ENCODE assay signal across 8 cellular contexts in the genomic region with DNA sequence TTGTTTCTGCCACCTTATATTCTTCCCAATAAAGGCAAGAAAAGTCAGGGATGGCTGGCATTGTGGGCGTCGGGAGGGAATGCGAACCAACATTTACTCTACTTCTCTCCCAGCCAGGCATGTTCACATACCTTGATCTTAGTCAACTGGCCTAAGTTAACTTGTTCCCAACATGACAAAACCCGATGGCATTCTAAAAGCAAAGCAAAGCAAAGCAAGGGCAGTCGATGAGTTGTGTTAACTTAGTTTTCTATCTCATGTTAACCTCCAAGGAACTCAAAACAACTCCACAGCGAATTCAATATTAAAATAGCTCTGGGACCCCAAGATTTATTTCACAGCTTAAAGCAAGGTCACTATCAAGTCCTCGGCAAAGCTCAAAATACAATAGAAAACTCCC. TPM values are rescaled to one million over a fixed set of nuclear protein-coding genes. Genes with fewer than 3 reads are reported as not detected.
DNase-seq lines count a peak whose midpoint lies in the region; ATAC-seq and TF ChIP-seq lines count a peak whose summit lies in the region.

No MANE protein-coding gene starts in this region.

- no peaks in the 10 kb centered on the region for H3K9me3 Mint-ChIP-seq in nephron

- peak overlapping the region; percentile 95 to 96 (median 95) for H3K4me3 Mint-ChIP-seq in nephron

- H3K36me3 ChIP-seq in BLaER1 treated with 17β-estradiol and CSF1 and Interleukin-3, amounts not matched to agents 10 nM and 100 nM: peaks cover 4 to 36% (median 20%) of the 10 kb centered on the region in 11 experiments; a peak in 16 of 22 replicates
- no peaks in the 10 kb centered on the region for H3K36me3 ChIP-seq in mucosa of descending colon (ENCODE audit: low read depth)

- peaks cover 57 to 87% (median 76%) of the 10 kb centered on the region in 11 experiments; a peak in 21 of 22 replicates for H4K20me1 ChIP-seq in BLaER1 treated with 17β-estradiol and CSF1 and Interleukin-3, amounts not matched to agents 10 nM and 100 nM

- H3K9me3 ChIP-seq in BLaER1 treated with 17β-estradiol and CSF1 and Interleukin-3, amounts not matched to agents 10 nM and 100 nM (replicated peaks in 1 of 11): peaks cover 0 to 5% (median 0%) of the 10 kb centered on the region in 11 experiments; a peak in 3 of 22 replicates
- H3K9me3 ChIP-seq in mucosa of descending colon: no peaks in the 10 kb centered on the region

- ATAC-seq in mucosa of descending colon (no peak), GM19023 (IDR thresholded peaks at IDR 0.05; ENCODE audit: unreplicated experiment) (no peak)

- peak overlapping the region; percentile 87 to 99 (median 94) for H3K4me3 ChIP-seq in BLaER1 treated with 17β-estradiol and CSF1 and Interleukin-3, amounts not matched to agents 10 nM and 100 nM
- H3K4me3 ChIP-seq in LNCaP clone FGC (ENCODE audit: low read depth, low read length) (peak overlapping the region; percentile 90), coronary artery (peak overlapping the region; percentile 98), mucosa of descending colon (no peak overlapping the region)

- peak overlapping the region; percentile 88 to 95 (median 93) for H3K9ac ChIP-seq in BLaER1 treated with 17β-estradiol and CSF1 and Interleukin-3, amounts not matched to agents 10 nM and 100 nM

- TF ChIP-seq CTCF in LNCaP clone FGC (IDR thresholded peaks at IDR 0.05; ENCODE audit: control insufficient read depth, extremely low read depth, insufficient read depth) (no peak), coronary artery (IDR thresholded peaks at IDR 0.05) (no peak), nephron (IDR thresholded peaks at IDR 0.05; ENCODE audit: unreplicated experiment in 3 of 3) (no peak), mucosa of descending colon (IDR thresholded peaks at IDR 0.05) (no peak)

- peak overlapping the region; percentile 80 to 99 (median 93) for H3K4me2 ChIP-seq in BLaER1 treated with 17β-estradiol and CSF1 and Interleukin-3, amounts not matched to agents 10 nM and 100 nM

- intact Hi-C loops in mucosa of descending colon (cut with DNase I, micrococcal nuclease): no loop called here

- H3K27me3 ChIP-seq in BLaER1 treated with 17β-estradiol and CSF1 and Interleukin-3, amounts not matched to agents 10 nM and 100 nM: peaks cover 0 to 23% (median 17%) of the 10 kb centered on the region in 11 experiments; a peak in 15 of 22 replicates

- H3K27me3 Mint-ChIP-seq in nephron (ENCODE audit: low read depth): no peaks in the 10 kb centered on the region

- H3K4me1 ChIP-seq in BLaER1 treated with 17β-estradiol and CSF1 and Interleukin-3, amounts not matched to agents 10 nM and 100 nM: peaks cover 38 to 59% (median 46%) of the 10 kb centered on the region in 10 experiments
- peaks cover 14% of the 10 kb centered on the region for H3K4me1 ChIP-seq in mucosa of descending colon (ENCODE audit: low read depth)

- H3K36me3 Mint-ChIP-seq in nephron (ENCODE audit: low read depth): peaks cover 15% of the 10 kb centered on the region

- peaks cover 75% of the 10 kb centered on the region for H3K4me1 Mint-ChIP-seq in nephron

- DNase-seq in LNCaP clone FGC (ENCODE audit: low read depth) (no peak), coronary artery (ENCODE audit: low spot score) (no peak), mucosa of descending colon (no peak), OCI-M2 (lab: John Stamatoyannopoulos, UW; ENCODE audit: unreplicated experiment) (no peak), occipital lobe (lab: John Stamatoyannopoulos, UW) (no peak)

- H3K27ac Mint-ChIP-seq in nephron: peak overlapping the region; percentile 57 to 93 (median 87)

- peak overlapping the region; percentile 84 to 92 (median 88); a peak in 20 of 22 replicates for H3K27ac ChIP-seq in BLaER1 treated with 17β-estradiol and CSF1 and Interleukin-3, amounts not matched to agents 10 nM and 100 nM
- no peak overlapping the region for H3K27ac ChIP-seq in coronary artery

RNA-seq across cellular contexts. Expression of gene CCNY, which starts 1.2 kb away (rescaled TPM):
- total RNA-seq in mucosa of descending colon (10 to 100 TPM; 48.6 to 64.4 (median 51.5) TPM), occipital lobe (49.9 TPM)

Comparison
In these comparisons a context has a peak if more than half of its experiments do, and no peak if none do; other contexts are left out.
1. H3K27ac ChIP-seq: peak in BLaER1 treated with 17β-estradiol and CSF1 and Interleukin-3, amounts not matched to agents 10 nM and 100 nM (11 of 11); none in coronary artery (0 of 2).